ENCODE assay signal across 28 cellular contexts in the genomic region with DNA sequence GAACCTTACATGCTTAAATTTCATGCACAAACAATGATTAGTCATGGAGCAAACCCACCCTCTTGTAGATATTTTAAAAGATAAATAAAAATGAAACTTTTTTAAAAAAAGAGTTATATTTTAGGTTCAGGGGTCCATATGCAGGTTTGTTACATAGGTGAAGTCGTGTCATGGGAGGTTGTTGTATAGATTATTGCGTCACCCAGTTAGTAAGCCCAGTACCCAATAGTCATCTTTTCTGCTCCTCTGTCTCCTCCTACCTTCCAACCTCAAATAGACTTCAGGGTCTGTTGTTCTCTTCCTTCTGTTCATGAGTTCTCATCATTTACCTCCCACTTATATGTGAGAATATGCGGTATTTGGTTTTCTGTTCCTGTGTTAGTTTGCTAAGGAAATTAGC.
"Had no signal": no experiment of that assay in that cellular context is flagged by ENCODE, and none has a peak within 500 bp of the region (broad histone marks: within the 10 kb centered on the region; RNA-seq: fewer than 3 reads in every experiment).

No MANE protein-coding gene starts in this region.

- H3K4me3 Mint-ChIP-seq: dendritic cell treated with granulocyte-macrophage colony-stimulating factor and Interleukin-4, amounts not matched to agents 40 ng/mL and 50 ng/mL, for 4 days; effector memory CD8-positive, alpha-beta T cell; endodermal cell had no signal

- H3K4me1 ChIP-seq: colonic mucosa, esophagus muscularis mucosa, esophagus squamous epithelium, foreskin keratinocyte, gastrocnemius medialis, gastroesophageal sphincter, heart left ventricle, heart right ventricle had no signal

- H3K36me3 ChIP-seq: colonic mucosa, esophagus muscularis mucosa, esophagus squamous epithelium, gastrocnemius medialis, gastroesophageal sphincter, heart left ventricle, heart right ventricle had no signal

- H3K27ac ChIP-seq: colonic mucosa, coronary artery, dorsolateral prefrontal cortex, epithelial cell of prostate, esophagus muscularis mucosa, esophagus squamous epithelium, foreskin keratinocyte, gastrocnemius medialis, gastroesophageal sphincter, heart left ventricle, heart right ventricle had no signal

- H3K4me3 ChIP-seq: colonic mucosa, coronary artery, dorsolateral prefrontal cortex, esophagus muscularis mucosa, esophagus squamous epithelium, gastrocnemius medialis, gastroesophageal sphincter, heart left ventricle, heart right ventricle had no signal

- DNase-seq: colonic mucosa; cortex of kidney; dermis blood vessel endothelial cell; dorsolateral prefrontal cortex; effector CD4-positive, alpha-beta T cell; effector CD8-positive, alpha-beta T cell; effector memory CD4-positive, alpha-beta T cell; effector memory CD8-positive, alpha-beta T cell; endodermal cell; erythroblast; esophagus squamous epithelium; foreskin fibroblast; foreskin keratinocyte; foreskin melanocyte; gastrocnemius medialis; glutamatergic neuron; head of caudate nucleus; heart left ventricle; heart right ventricle had no signal

- ATAC-seq: effector memory CD8-positive, alpha-beta T cell; esophagus mucosa; foreskin keratinocyte; gastrocnemius medialis; gastroesophageal sphincter; heart left ventricle; heart right ventricle had no signal

- H3K27me3 ChIP-seq: colonic mucosa, dorsolateral prefrontal cortex, esophagus muscularis mucosa, esophagus squamous epithelium, foreskin keratinocyte, gastrocnemius medialis, gastroesophageal sphincter, heart left ventricle, heart right ventricle had no signal

- H3K4me1 Mint-ChIP-seq: endodermal cell had no signal

- H3K27ac Mint-ChIP-seq: dendritic cell treated with granulocyte-macrophage colony-stimulating factor and Interleukin-4, amounts not matched to agents 40 ng/mL and 50 ng/mL, for 4 days; effector memory CD8-positive, alpha-beta T cell; endodermal cell had no signal

- FAIRE-seq: colon, endothelial cell of umbilical vein, frontal cortex had no signal

- H3K9me3 ChIP-seq: colonic mucosa, esophagus muscularis mucosa, esophagus squamous epithelium, gastrocnemius medialis, gastroesophageal sphincter had no signal

- H3K27me3 Mint-ChIP-seq: dendritic cell treated with granulocyte-macrophage colony-stimulating factor and Interleukin-4, amounts not matched to agents 40 ng/mL and 50 ng/mL, for 4 days; effector memory CD8-positive, alpha-beta T cell had no signal
